In the genomic region with DNA sequence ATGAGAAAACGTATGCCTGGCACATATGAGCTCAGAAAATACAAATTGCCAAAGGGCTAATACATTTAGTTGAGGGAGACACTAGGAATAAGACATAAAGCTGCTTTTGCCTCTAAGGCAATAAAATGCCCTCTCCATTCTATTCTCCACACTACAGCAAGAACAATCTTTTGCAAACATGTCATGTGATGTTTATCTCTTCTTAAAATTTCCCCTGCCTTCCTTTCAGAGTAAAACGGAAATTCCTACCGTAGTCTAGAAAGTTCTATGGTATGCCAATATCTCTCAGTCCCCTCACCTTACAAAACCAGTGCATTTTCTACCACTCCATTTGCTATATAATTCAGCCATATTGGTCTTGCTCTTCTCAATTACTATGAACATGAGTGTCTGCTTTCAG, we compare ENCODE assay signal across 23 cellular contexts. TPM values are rescaled to one million over a fixed set of nuclear protein-coding genes. Genes with fewer than 3 reads are reported as not detected.
DNase-seq lines count a peak whose midpoint lies in the region; ATAC-seq, FAIRE-seq and TF ChIP-seq lines count a peak whose summit lies in the region.
"Had no signal": no experiment of that assay in that cellular context is flagged by ENCODE, and none has a peak within 500 bp of the region (broad histone marks: within the 10 kb centered on the region; RNA-seq: fewer than 3 reads in every experiment).

No MANE protein-coding gene starts in this region.

- no peak overlapping the region for H3K4me3 ChIP-seq in K562
- H3K4me3 ChIP-seq: Peyer's patch had no signal

- TF ChIP-seq EP300 in K562 (IDR thresholded peaks at IDR 0.05; ENCODE audit: low read length) = no peak

- no peak for TF ChIP-seq POLR2A in K562 (conservative IDR thresholded peaks at IDR 0.05)

- WGBS in K562 (ENCODE audit: insufficient coverage, low coverage, missing lambda C conversion rate) = 20% methylated on average over 3 of the region's 3 CpGs

- no peak overlapping the region for H3K27ac ChIP-seq in K562 (ENCODE audit: extremely low read depth, low read depth, low read length)
- H3K27ac ChIP-seq: Peyer's patch had no signal

- H3K4me1 ChIP-seq in K562 (replicated peaks in 1 of 2; ENCODE audit: control insufficient read depth in 2 of 2, insufficient read depth in 2 of 2, low read length in 2 of 2) = peaks cover 6 to 24% of the 10 kb centered on the region in 2 experiments; a peak in 4 of 5 replicates

- no peaks in the 10 kb centered on the region for H3K9me1 ChIP-seq in K562 (ENCODE audit: control insufficient read depth, insufficient read depth, low read length)

- no peaks in the 10 kb centered on the region for H3K36me3 ChIP-seq in K562 (ENCODE audit: control insufficient read depth, insufficient read depth, low read length)
- H3K36me3 ChIP-seq: Peyer's patch had no signal

- CTCF ChIA-PET in K562 (lab: Yijun Ruan, JAX; ENCODE audit: low intra/inter-chr PET ratio) = no interaction called here

- no peaks in the 10 kb centered on the region; the same call in 1 of the 2 replicates for H4K20me1 ChIP-seq in K562 (replicated peaks; ENCODE audit: control insufficient read depth, insufficient read depth, low read length)

- BruUV-seq in K562 (replicated peaks; lab: Mats Ljungman, UMichigan) = no TSS peak

- no peak for TF ChIP-seq CTCF in K562 (IDR thresholded peaks at IDR 0.05 in 2 of 3, conservative IDR thresholded peaks at IDR 0.05 in 1 of 3; ENCODE audit: insufficient read depth in 2 of 3, low read depth in 1 of 3, low read length in 3 of 3)

- no peak overlapping the region for H3K4me2 ChIP-seq in K562 (ENCODE audit: insufficient read depth, low read length)

- intact Hi-C loops in K562 (cut with micrococcal nuclease) = loop anchor here (5.0 to 10.0 kb wide), 3 partner anchors 34 to 254 kb away; a partner anchor contains a TSS

- H3K9me3 ChIP-seq in K562 (replicated peaks; ENCODE audit: control insufficient read depth, insufficient read depth, low read depth, low read length) = peaks cover 2% of the 10 kb centered on the region; the same call in 1 of the 2 replicates
- H3K9me3 ChIP-seq: Peyer's patch had no signal

- no peak for ATAC-seq in K562
- no peak for ATAC-seq in esophagus mucosa

- H2AFZ ChIP-seq in K562 (ENCODE audit: low read depth, low read length) = peak overlapping the region; percentile 74

- POLR2A ChIA-PET in K562 (lab: Yijun Ruan, JAX) = no interaction called here

- in situ Hi-C loops in K562 (cut with MboI) = no loop called here

- H3K79me2 ChIP-seq in K562 (ENCODE audit: control insufficient read depth, insufficient read depth, low read length) = no peaks in the 10 kb centered on the region

- FAIRE-seq in K562 (lab: Jason Lieb, UNC) = no peak
- FAIRE-seq: G401.6, HTR-8/SVneo had no signal

- no peak for TF ChIP-seq RAD21 in K562 (CRISPR knock-in tag; conservative IDR thresholded peaks at IDR 0.05 in 1 of 2, IDR thresholded peaks at IDR 0.05 in 1 of 2)

- H3K27me3 ChIP-seq in K562 (ENCODE audit: control insufficient read depth in 2 of 2, insufficient read depth in 2 of 2, low read length in 2 of 2) = no peaks in the 10 kb centered on the region
- H3K27me3 ChIP-seq: Peyer's patch had no signal

- DNase-seq in OCI-M1 (lab: John Stamatoyannopoulos, UW) (peak; percentile 25), K562 (ENCODE audit: extremely low read depth in 1 of 4, low spot score in 3 of 4) (no peak), iris pigment epithelial cell (ENCODE audit: low read depth) (peak; percentile 9), NCI-H2107 (lab: John Stamatoyannopoulos, UW) (no peak), glomerular visceral epithelial cell (ENCODE audit: extremely low spot score) (no peak)
- DNase-seq in activated CD4-positive, alpha-beta T cell treated with anti-CD3 and anti-CD28 coated beads for 1 hour = no peak
- DNase-seq: C1 segment of cervical spinal cord; CD4-positive, alpha-beta memory T cell; COR-L47; H7; HFFc6; KBM-7; MM.1S; NCI-H2029; NCI-H2227 treated with DMSO at 0.1 percent for 48 hours; NCI-H526 treated with DMSO at 0.1 percent for 48 hours; Peyer's patch; SHP77 treated with DMSO at 0.1 percent for 48 hours had no signal

- no peak overlapping the region for H3K9ac ChIP-seq in K562 (ENCODE audit: insufficient read depth in 1 of 2, low read depth in 2 of 2, low read length in 2 of 2)

RNA-seq across cellular contexts. Expression of a gene that starts 33.1 kb away (rescaled TPM):
- total RNA-seq in K562 (2011; cell fraction: chromatin; rRNA removed; ENCODE audit: low replicate concordance) = 5.3 and 26.8 TPM in 2 replicates
- 2.0 and 2.9 TPM in 2 replicates for total RNA-seq in K562 (2011; cell fraction: nucleolus; rRNA removed)
- total RNA-seq in K562 (2011; cell fraction: nucleoplasm; rRNA removed) = 7.3 and 11.8 TPM in 2 replicates
- total RNA-seq in K562 (2014; rRNA removed) = 3.0 and 3.9 TPM in 2 replicates
- total RNA-seq in K562 (2014; rRNA removed; fragmentation: Illumina TruSeq; extraction: Trizol) = 5.0 and 5.6 TPM in 2 replicates
- total RNA-seq in K562 (2015; rRNA removed; fragmentation: Illumina TruSeq; extraction: Trizol) = 3.8 and 4.3 TPM in 2 replicates
- 8.3 and 8.7 TPM in 2 replicates for total RNA-seq in K562 (2021)
- polyA plus RNA-seq in K562 (2011; rRNA removed) = 5.0 and 6.3 TPM in 2 replicates
- polyA plus RNA-seq in K562 (2011; cell fraction: cytosol; rRNA removed) = 0.69 and 2.2 TPM in 2 replicates
- 4.1 and 5.6 TPM in 2 replicates for polyA plus RNA-seq in K562 (2011; cell fraction: nucleus; rRNA removed)
- 3.7 and 5.5 TPM in 2 replicates for polyA plus RNA-seq in K562 (2012)
- 5.1 and 6.7 TPM in 2 replicates for polyA plus RNA-seq in K562 (2014; fragmentation: Illumina TruSeq; extraction: Trizol)
- polyA plus RNA-seq in K562 (2014; fragmentation: Nextera tagmentation; extraction: Ambion mirVana) = 1 to 10 TPM; 3.2 to 3.9 TPM
- 2.9 and 3.0 TPM in 2 replicates for polyA plus RNA-seq in K562 (2014; rRNA removed)
- polyA minus RNA-seq in K562 (2011; rRNA and poly(A)+ RNA removed) = 8.2 and 9.4 TPM in 2 replicates
- polyA minus RNA-seq in K562 (2011; cell fraction: cytosol; rRNA and poly(A)+ RNA removed) = 4.7 and 7.4 TPM in 2 replicates
- polyA minus RNA-seq in K562 (2011; cell fraction: nucleus; rRNA and poly(A)+ RNA removed) = 5.7 and 9.4 TPM in 2 replicates
- total RNA-seq in esophagus mucosa = 2.7 TPM

RNA-seq across cellular contexts. Expression of a gene that starts 33.2 kb away (rescaled TPM):
- not detected in 2 replicates for total RNA-seq in K562 (2011; cell fraction: chromatin; rRNA removed; ENCODE audit: low replicate concordance)
- total RNA-seq in K562 (2011; cell fraction: nucleolus; rRNA removed) = not detected in 2 replicates
- not detected in 2 replicates for total RNA-seq in K562 (2011; cell fraction: nucleoplasm; rRNA removed)
- total RNA-seq in K562 (2014; rRNA removed) (not detected in 2 replicates), K562 (2014; rRNA removed; fragmentation: Illumina TruSeq; extraction: Trizol) (not detected in 2 replicates), K562 (2015; rRNA removed; fragmentation: Illumina TruSeq; extraction: Trizol) (not detected in 2 replicates), K562 (2021) (not detected in 2 replicates), esophagus mucosa (not detected)
- polyA plus RNA-seq in K562 (2011; rRNA removed) (not detected in 2 replicates), K562 (2014; fragmentation: Illumina TruSeq; extraction: Trizol) (not detected in 2 replicates), K562 (2014; fragmentation: Nextera tagmentation; extraction: Ambion mirVana) (under 1 TPM; 0.11 to 0.15 TPM), K562 (2014; rRNA removed) (not detected in 2 replicates)
- polyA plus RNA-seq in K562 (2011; cell fraction: cytosol; rRNA removed) = not detected in 2 replicates
- not detected in 2 replicates for polyA plus RNA-seq in K562 (2011; cell fraction: nucleus; rRNA removed)
- polyA plus RNA-seq in K562 (2012) = 0.10 TPM in 1 of 2 replicates, not detected in the other
- not detected in 2 replicates for polyA minus RNA-seq in K562 (2011; rRNA and poly(A)+ RNA removed)
- not detected in 2 replicates for polyA minus RNA-seq in K562 (2011; cell fraction: cytosol; rRNA and poly(A)+ RNA removed)
- polyA minus RNA-seq in K562 (2011; cell fraction: nucleus; rRNA and poly(A)+ RNA removed) = not detected in 2 replicates
- total RNA-seq: A673; CD4-positive, alpha-beta memory T cell; H7; LHCN-M2; Peyer's patch had no signal

Comparison
In these comparisons a context has a peak if more than half of its experiments do, and no peak if none do; other contexts are left out.
1. DNase-seq: peak in OCI-M1 (single experiment) and iris pigment epithelial cell (single experiment); none in K562 (0 of 4), activated CD4-positive, alpha-beta T cell treated with anti-CD3 and anti-CD28 coated beads for 1 hour (single experiment), NCI-H2107 (single experiment) and glomerular visceral epithelial cell (single experiment).